Comparison of ENCODE assay signal across 17 cellular contexts in genomic region chr1:76053021-76053420, GRCh38. TPM values are rescaled to one million over a fixed set of nuclear protein-coding genes. Genes with fewer than 3 reads are reported as not detected.
DNase-seq lines count a peak whose midpoint lies in the region; ATAC-seq, FAIRE-seq and TF ChIP-seq lines count a peak whose summit lies in the region.
"Had no signal": no experiment of that assay in that cellular context is flagged by ENCODE, and none has a peak within 500 bp of the region (broad histone marks: within the 10 kb centered on the region; RNA-seq: fewer than 3 reads in every experiment).

No MANE protein-coding gene starts in this region.

- H3K4me2 ChIP-seq in H1 (ENCODE audit: insufficient read depth in 1 of 2, low read depth in 2 of 2, low read length in 2 of 2) = peak overlapping the region; percentile 24 to 54; a peak in 2 of 4 replicates

- H3K79me2 ChIP-seq in H1 (ENCODE audit: control insufficient read depth in 1 of 2, insufficient read depth in 2 of 2, low read length in 2 of 2) = no peaks in the 10 kb centered on the region

- H3K9me3 ChIP-seq in H1 (ENCODE audit: insufficient read depth in 2 of 2, low read depth in 1 of 2, low read length in 1 of 2) = no peaks in the 10 kb centered on the region
- H3K9me3 ChIP-seq in naive thymus-derived CD4-positive, alpha-beta T cell (ENCODE audit: control insufficient read depth in 2 of 3, low read length in 3 of 3) = no peaks in the 10 kb centered on the region
- no peaks in the 10 kb centered on the region for H3K9me3 ChIP-seq in gastroesophageal sphincter
- H3K9me3 ChIP-seq: thyroid gland had no signal

- POLR2A ChIA-PET in H1 (lab: Charles Lee; ENCODE audit: partially characterized antibody) = no interaction called here
- POLR2A ChIA-PET in naive thymus-derived CD4-positive, alpha-beta T cell (lab: Charles Lee) = no interaction called here

- H3K23me2 ChIP-seq in H1 (ENCODE audit: low read depth, low read length) = no peaks in the 10 kb centered on the region

- intact Hi-C loops in naive thymus-derived CD4-positive, alpha-beta T cell (cut with micrococcal nuclease) = no loop called here

- H4K5ac ChIP-seq in H1 (ENCODE audit: insufficient read length, low read depth, low read length) = no peak overlapping the region

- no peak overlapping the region for H4K91ac ChIP-seq in H1 (replicated peaks; ENCODE audit: insufficient read length, low read length)

- no peak overlapping the region for H2BK120ac ChIP-seq in H1 (replicated peaks; ENCODE audit: low read depth, low read length)

- TF ChIP-seq POLR2A in H1 (IDR thresholded peaks at IDR 0.05; ENCODE audit: control extremely low read depth in 1 of 2, low read depth in 2 of 2, low read length in 2 of 2) (no peak), gastroesophageal sphincter (IDR thresholded peaks at IDR 0.05) (no peak)

- H3K4me3 ChIP-seq in Jurkat, Clone E6-1 (ENCODE audit: low read length) = no peak overlapping the region
- H3K4me3 ChIP-seq in H1 (ENCODE audit: extremely low read depth in 1 of 4, insufficient read depth in 2 of 4, low read depth in 3 of 4, low read length in 4 of 4) = peak overlapping the region in 1 of 4 experiments; percentile 12; a peak in 1 of 8 replicates
- H3K4me3 ChIP-seq in naive thymus-derived CD4-positive, alpha-beta T cell (ENCODE audit: low read length) = no peak overlapping the region
- no peak overlapping the region for H3K4me3 ChIP-seq in gastroesophageal sphincter
- H3K4me3 ChIP-seq: thyroid gland had no signal

- TF ChIP-seq EP300 in H1 (IDR thresholded peaks at IDR 0.05; ENCODE audit: borderline replicate concordance in 1 of 2, low read depth in 2 of 2, low read length in 2 of 2) = no peak; a peak in 1 of 3 replicates
- TF ChIP-seq EP300 in gastroesophageal sphincter (IDR thresholded peaks at IDR 0.05) = no peak

- CTCF ChIA-PET in H1 (lab: Charles Lee; ENCODE audit: partially characterized antibody) = interaction anchor here (1.0 to 1.6 kb wide), 2 partner anchors 9 to 10 kb away, joined by 4 to 5 read pairs; no protein-coding TSS in a partner anchor
- CTCF ChIA-PET in naive thymus-derived CD4-positive, alpha-beta T cell (lab: Charles Lee) = no interaction called here

- H3K23ac ChIP-seq in H1 (ENCODE audit: insufficient read length) = no peak overlapping the region

- peak overlapping the region; percentile 4; the same call in 1 of the 2 replicates for H2BK5ac ChIP-seq in H1 (ENCODE audit: low read depth, low read length)

- no peaks in the 10 kb centered on the region for H3K79me1 ChIP-seq in H1 (ENCODE audit: low read depth, low read length)

- peaks cover 9 to 23% (median 10%) of the 10 kb centered on the region in 4 experiments; a peak in 6 of 7 replicates for H3K4me1 ChIP-seq in H1 (replicated peaks in 1 of 4; ENCODE audit: control insufficient read depth in 3 of 4, insufficient read depth in 4 of 4, low read length in 3 of 4)
- no peaks in the 10 kb centered on the region for H3K4me1 ChIP-seq in naive thymus-derived CD4-positive, alpha-beta T cell (ENCODE audit: control insufficient read depth in 2 of 2, insufficient read depth in 2 of 2, low read length in 2 of 2)
- no peaks in the 10 kb centered on the region for H3K4me1 ChIP-seq in gastroesophageal sphincter
- H3K4me1 ChIP-seq: thyroid gland had no signal

- no peaks in the 10 kb centered on the region for H4K20me1 ChIP-seq in H1 (replicated peaks in 1 of 2; ENCODE audit: control insufficient read depth in 1 of 2, insufficient read depth in 2 of 2, low read length in 2 of 2)

- H3K4ac ChIP-seq in H1 (replicated peaks; ENCODE audit: insufficient read length, low read depth, low read length) = no peak overlapping the region

- H3K36me3 Mint-ChIP-seq in naive thymus-derived CD4-positive, alpha-beta T cell = no peaks in the 10 kb centered on the region

- H3K18ac ChIP-seq in H1 (ENCODE audit: extremely low read depth, low read length) = no peak overlapping the region

- TF ChIP-seq CTCF in H1 (IDR thresholded peaks at IDR 0.05; ENCODE audit: control extremely low read depth in 1 of 3, insufficient read depth in 1 of 3, low read depth in 1 of 3, low read length in 3 of 3) (no peak), gastroesophageal sphincter (IDR thresholded peaks at IDR 0.05) (no peak)

- peaks cover 0 to 11% (median 0%) of the 10 kb centered on the region in 7 donors for H3K4me1 Mint-ChIP-seq in naive thymus-derived CD4-positive, alpha-beta T cell

- no peak overlapping the region for H2AK5ac ChIP-seq in H1 (ENCODE audit: low read depth, low read length)

- no peak overlapping the region for H3K27ac Mint-ChIP-seq in naive thymus-derived CD4-positive, alpha-beta T cell
- H3K27ac Mint-ChIP-seq: HFFc6 had no signal

- no peak overlapping the region for H3K56ac ChIP-seq in H1 (replicated peaks; ENCODE audit: insufficient read length, low read depth, low read length)

- H3K9ac ChIP-seq in H1 (replicated peaks in 1 of 4; ENCODE audit: extremely low read depth in 1 of 4, low read depth in 3 of 4, low read length in 3 of 4) = no peak overlapping the region

- ATAC-seq in naive thymus-derived CD4-positive, alpha-beta T cell = peak; percentile 38
- no peak for ATAC-seq in gastroesophageal sphincter
- ATAC-seq in HG02970 (IDR thresholded peaks at IDR 0.05; ENCODE audit: low FRiP score, unreplicated experiment) = no peak
- ATAC-seq in GM19455 (IDR thresholded peaks at IDR 0.05; ENCODE audit: unreplicated experiment) = no peak

- no peak overlapping the region for H3K14ac ChIP-seq in H1 (ENCODE audit: insufficient read length)

- 5% methylated on average over 6 of the region's 6 CpGs; no CpG with 5 or more reads in 1 of the 2 experiments for whole genome bisulfite sequencing in H1 (ENCODE audit: extremely low coverage in 1 of 2, insufficient coverage in 1 of 2, insufficient read length in 1 of 2, insufficient replicate concordance in 2 of 2, low coverage in 1 of 2, low lambda C conversion rate in 2 of 2, missing lambda C conversion rate in 1 of 2), 2 experiments
- WGBS in gastroesophageal sphincter (ENCODE audit: low coverage in 1 of 2), 2 donors = 0 to 10% methylated on average over 1 of the region's 6 CpGs

- no peak overlapping the region for H2AFZ ChIP-seq in H1 (ENCODE audit: low read length)

- peak; percentile 92 for FAIRE-seq in H1 (lab: Jason Lieb, UNC)

- no peaks in the 10 kb centered on the region for H3K36me3 ChIP-seq in H1 (ENCODE audit: control insufficient read depth in 2 of 4, insufficient read depth in 4 of 4, low read length in 3 of 4)
- H3K36me3 ChIP-seq in naive thymus-derived CD4-positive, alpha-beta T cell (ENCODE audit: control insufficient read depth in 2 of 3, insufficient read depth in 3 of 3, low read length in 3 of 3) = no peaks in the 10 kb centered on the region
- no peaks in the 10 kb centered on the region for H3K36me3 ChIP-seq in gastroesophageal sphincter
- H3K36me3 ChIP-seq: thyroid gland had no signal

- no peak overlapping the region for H2BK20ac ChIP-seq in H1 (ENCODE audit: low read length)

- no peaks in the 10 kb centered on the region for H3K27me3 ChIP-seq in H1 (replicated peaks in 1 of 4; ENCODE audit: control insufficient read depth in 3 of 4, extremely low read depth in 1 of 4, insufficient read depth in 3 of 4, low read length in 3 of 4)
- H3K27me3 ChIP-seq in naive thymus-derived CD4-positive, alpha-beta T cell (ENCODE audit: control insufficient read depth in 2 of 2, insufficient read depth in 2 of 2, low read length in 2 of 2) = no peaks in the 10 kb centered on the region
- H3K27me3 ChIP-seq in gastroesophageal sphincter = no peaks in the 10 kb centered on the region
- H3K27me3 ChIP-seq: thyroid gland had no signal

- H4K8ac ChIP-seq in H1 (ENCODE audit: extremely low read depth, insufficient read depth, low read length) = no peak overlapping the region

- H3K27me3 Mint-ChIP-seq in naive thymus-derived CD4-positive, alpha-beta T cell = peaks cover 2 to 33% (median 29%) of the 10 kb centered on the region in 5 donors

- H3K9me3 Mint-ChIP-seq in naive thymus-derived CD4-positive, alpha-beta T cell = peaks cover 0 to 5% (median 0%) of the 10 kb centered on the region in 11 donors
- H3K9me3 Mint-ChIP-seq: HFFc6 had no signal

- DNase-seq in Daoy (ENCODE audit: low read depth) (peak; percentile 40), H1 (ENCODE audit: low read depth in 1 of 2, low spot score in 2 of 2) (peak in 1 of 2 experiments; percentile 55)
- peak; percentile 20 for DNase-seq in Jurkat, Clone E6-1 (ENCODE audit: low read depth, low spot score)
- DNase-seq in naive thymus-derived CD4-positive, alpha-beta T cell = no peak
- no peak for DNase-seq in activated effector memory CD4-positive, alpha-beta T cell treated with Interleukin-2 at 50 U/mL for 16 hours
- DNase-seq: AML-193; DMS153; effector memory CD4-positive, alpha-beta T cell; HFFc6; kidney glomerular epithelial cell; NCI-H2081 treated with DMSO at 0.1 percent for 48 hours; Right ventricle myocardium superior; thyroid gland had no signal

- H2BK15ac ChIP-seq in H1 (ENCODE audit: low read length) = no peak overlapping the region

- peak in 1 of 2 experiments; percentile 4; a peak in 1 of 4 replicates for TF ChIP-seq RAD21 in H1 (IDR thresholded peaks at IDR 0.05 in 1 of 2, conservative IDR thresholded peaks at IDR 0.05 in 1 of 2; ENCODE audit: low read depth in 2 of 2, low read length in 2 of 2)

- no peak overlapping the region for H3K4me3 Mint-ChIP-seq in naive thymus-derived CD4-positive, alpha-beta T cell
- H3K4me3 Mint-ChIP-seq: HFFc6 had no signal

- H2BK12ac ChIP-seq in H1 (ENCODE audit: low read depth, low read length) = no peak overlapping the region

- H3K27ac ChIP-seq in H1 (ENCODE audit: low read depth, low read length) (no peak overlapping the region; the same call in 1 of the 2 replicates), gastroesophageal sphincter (no peak overlapping the region)
- no peak overlapping the region for H3K27ac ChIP-seq in naive thymus-derived CD4-positive, alpha-beta T cell (ENCODE audit: low read depth, low read length)
- H3K27ac ChIP-seq: HL-60, thyroid gland had no signal

TF ChIP-seq in H1, 55 proteins besides CTCF, POLR2A, EP300 and RAD21 (continues in another document):
- peak; percentile 63 for TF ChIP-seq SP1 (IDR thresholded peaks at IDR 0.05; ENCODE audit: low read depth, low read length)

RNA-seq across cellular contexts. Expression of gene ST6GALNAC3, which starts 21.5 kb away (rescaled TPM):
- 3.8 and 6.2 TPM in 2 replicates for total RNA-seq in Daoy (2014; rRNA removed; shearing (Covaris generic))
- polyA plus RNA-seq in Jurkat, Clone E6-1 (2012; ENCODE audit: insufficient read depth, insufficient read length) = not detected
- 17.2 and 19.0 TPM in 2 replicates for total RNA-seq in H1 (2021; fragmentation: NEBNext Ultra II Directional; extraction: Animal tissue kit (Norgen Biotek cat#: 25700))
- 2.6 and 4.9 TPM in 2 replicates for polyA plus RNA-seq in H1 (2011; rRNA removed)
- polyA plus RNA-seq in H1 (2011; cell fraction: cytosol; rRNA removed) = 3.9 TPM
- 4.0 TPM for polyA plus RNA-seq in H1 (2011; cell fraction: nucleus; rRNA removed)
- polyA plus RNA-seq in H1 (2012, experiment 1 of 2) = 9.0 to 16.9 TPM (median 11.8 TPM) in 4 replicates
- polyA plus RNA-seq in H1 (2012, experiment 2 of 2) = 0.85 TPM
- 8.6 TPM for polyA plus RNA-seq in H1 (2013, experiment 1 of 2)
- polyA plus RNA-seq in H1 (2013, experiment 2 of 2) = 9.7 TPM
- polyA minus RNA-seq in H1 (2011; rRNA and poly(A)+ RNA removed) = 28.3 and 46.9 TPM in 2 replicates
- 7.6 TPM for polyA minus RNA-seq in H1 (2011; cell fraction: cytosol; rRNA and poly(A)+ RNA removed)
- polyA minus RNA-seq in H1 (2011; cell fraction: nucleus; rRNA and poly(A)+ RNA removed) = 52.9 TPM
- 1 to 10 TPM in 4 of 5 experiments, not detected in 1; 1.9 to 4.8 (median 3.6) TPM for total RNA-seq in naive thymus-derived CD4-positive, alpha-beta T cell
- polyA plus RNA-seq in naive thymus-derived CD4-positive, alpha-beta T cell = under 1 TPM; 0.17 to 0.30 TPM
- total RNA-seq in gastroesophageal sphincter = 10 to 100 TPM in 1 of 4 donors, 1 to 10 TPM in 3; 2.8 to 10.6 (median 3.3) TPM

Comparison
In these comparisons a context has a peak if more than half of its experiments do, and no peak if none do; other contexts are left out.
1. DNase-seq: peak in Daoy (single experiment) and Jurkat, Clone E6-1 (single experiment); none in naive thymus-derived CD4-positive, alpha-beta T cell (0 of 9) and activated effector memory CD4-positive, alpha-beta T cell treated with Interleukin-2 at 50 U/mL for 16 hours (single experiment).